Comparison of ENCODE assay signal across 1 cellular context in the genomic region with DNA sequence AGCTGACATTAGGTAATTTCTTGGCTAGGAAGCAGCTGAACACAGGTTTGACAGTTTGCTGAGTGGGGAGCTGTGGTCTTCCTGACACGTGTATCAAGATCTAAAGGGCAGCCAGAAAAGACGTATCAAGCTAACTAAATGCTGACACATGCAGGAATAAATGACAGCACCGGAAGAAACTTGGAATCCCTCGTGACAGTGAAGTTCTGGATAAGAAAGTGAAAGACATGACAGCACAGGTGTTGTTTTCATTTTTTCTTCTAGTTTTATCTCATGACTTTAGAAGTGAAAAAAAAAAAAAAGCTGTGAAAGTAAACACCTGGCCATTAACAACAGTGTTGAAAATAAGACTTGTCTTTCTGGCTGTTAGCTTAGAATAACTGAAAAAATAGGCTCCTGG.
A peak's percentile ranks its signal among the peaks of the same experiment; 100 is the strongest.
TF ChIP-seq lines count a peak whose summit lies in the region.

No MANE protein-coding gene starts in this region.

TF ChIP-seq in GM12878, 131 proteins besides CTCF, POLR2A, EP300 and RAD21 (continued from another document and continues in another):
- TF ChIP-seq FOS (IDR thresholded peaks at IDR 0.05; ENCODE audit: borderline replicate concordance, extremely low read depth, insufficient read length), result no peak
- TF ChIP-seq BMI1 (IDR thresholded peaks at IDR 0.05; ENCODE audit: borderline replicate concordance), result no peak
- no peak for TF ChIP-seq ZNF24 (IDR thresholded peaks at IDR 0.05)
- TF ChIP-seq, protein P1, sequence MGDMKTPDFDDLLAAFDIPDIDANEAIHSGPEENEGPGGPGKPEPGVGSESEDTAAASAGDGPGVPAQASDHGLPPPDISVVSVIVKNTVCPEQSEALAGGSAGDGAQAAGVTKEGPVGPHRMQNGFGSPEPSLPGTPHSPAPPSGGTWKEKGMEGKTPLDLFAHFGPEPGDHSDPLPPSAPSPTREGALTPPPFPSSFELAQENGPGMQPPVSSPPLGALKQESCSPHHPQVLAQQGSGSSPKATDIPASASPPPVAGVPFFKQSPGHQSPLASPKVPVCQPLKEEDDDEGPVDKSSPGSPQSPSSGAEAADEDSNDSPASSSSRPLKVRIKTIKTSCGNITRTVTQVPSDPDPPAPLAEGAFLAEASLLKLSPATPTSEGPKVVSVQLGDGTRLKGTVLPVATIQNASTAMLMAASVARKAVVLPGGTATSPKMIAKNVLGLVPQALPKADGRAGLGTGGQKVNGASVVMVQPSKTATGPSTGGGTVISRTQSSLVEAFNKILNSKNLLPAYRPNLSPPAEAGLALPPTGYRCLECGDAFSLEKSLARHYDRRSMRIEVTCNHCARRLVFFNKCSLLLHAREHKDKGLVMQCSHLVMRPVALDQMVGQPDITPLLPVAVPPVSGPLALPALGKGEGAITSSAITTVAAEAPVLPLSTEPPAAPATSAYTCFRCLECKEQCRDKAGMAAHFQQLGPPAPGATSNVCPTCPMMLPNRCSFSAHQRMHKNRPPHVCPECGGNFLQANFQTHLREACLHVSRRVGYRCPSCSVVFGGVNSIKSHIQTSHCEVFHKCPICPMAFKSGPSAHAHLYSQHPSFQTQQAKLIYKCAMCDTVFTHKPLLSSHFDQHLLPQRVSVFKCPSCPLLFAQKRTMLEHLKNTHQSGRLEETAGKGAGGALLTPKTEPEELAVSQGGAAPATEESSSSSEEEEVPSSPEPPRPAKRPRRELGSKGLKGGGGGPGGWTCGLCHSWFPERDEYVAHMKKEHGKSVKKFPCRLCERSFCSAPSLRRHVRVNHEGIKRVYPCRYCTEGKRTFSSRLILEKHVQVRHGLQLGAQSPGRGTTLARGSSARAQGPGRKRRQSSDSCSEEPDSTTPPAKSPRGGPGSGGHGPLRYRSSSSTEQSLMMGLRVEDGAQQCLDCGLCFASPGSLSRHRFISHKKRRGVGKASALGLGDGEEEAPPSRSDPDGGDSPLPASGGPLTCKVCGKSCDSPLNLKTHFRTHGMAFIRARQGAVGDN (IDR thresholded peaks at IDR 0.05), result 0 out of 2 replicates have a peak, but pooled peaks have one; percentile 23
- TF ChIP-seq CHD4 (IDR thresholded peaks at IDR 0.05), result no peak
- no peak for TF ChIP-seq SMC3 (IDR thresholded peaks at IDR 0.05; ENCODE audit: borderline replicate concordance, low read length)
- no peak for TF ChIP-seq JUNB (IDR thresholded peaks at IDR 0.05)
- TF ChIP-seq YBX1 (IDR thresholded peaks at IDR 0.05), result no peak
- TF ChIP-seq, protein P2, sequence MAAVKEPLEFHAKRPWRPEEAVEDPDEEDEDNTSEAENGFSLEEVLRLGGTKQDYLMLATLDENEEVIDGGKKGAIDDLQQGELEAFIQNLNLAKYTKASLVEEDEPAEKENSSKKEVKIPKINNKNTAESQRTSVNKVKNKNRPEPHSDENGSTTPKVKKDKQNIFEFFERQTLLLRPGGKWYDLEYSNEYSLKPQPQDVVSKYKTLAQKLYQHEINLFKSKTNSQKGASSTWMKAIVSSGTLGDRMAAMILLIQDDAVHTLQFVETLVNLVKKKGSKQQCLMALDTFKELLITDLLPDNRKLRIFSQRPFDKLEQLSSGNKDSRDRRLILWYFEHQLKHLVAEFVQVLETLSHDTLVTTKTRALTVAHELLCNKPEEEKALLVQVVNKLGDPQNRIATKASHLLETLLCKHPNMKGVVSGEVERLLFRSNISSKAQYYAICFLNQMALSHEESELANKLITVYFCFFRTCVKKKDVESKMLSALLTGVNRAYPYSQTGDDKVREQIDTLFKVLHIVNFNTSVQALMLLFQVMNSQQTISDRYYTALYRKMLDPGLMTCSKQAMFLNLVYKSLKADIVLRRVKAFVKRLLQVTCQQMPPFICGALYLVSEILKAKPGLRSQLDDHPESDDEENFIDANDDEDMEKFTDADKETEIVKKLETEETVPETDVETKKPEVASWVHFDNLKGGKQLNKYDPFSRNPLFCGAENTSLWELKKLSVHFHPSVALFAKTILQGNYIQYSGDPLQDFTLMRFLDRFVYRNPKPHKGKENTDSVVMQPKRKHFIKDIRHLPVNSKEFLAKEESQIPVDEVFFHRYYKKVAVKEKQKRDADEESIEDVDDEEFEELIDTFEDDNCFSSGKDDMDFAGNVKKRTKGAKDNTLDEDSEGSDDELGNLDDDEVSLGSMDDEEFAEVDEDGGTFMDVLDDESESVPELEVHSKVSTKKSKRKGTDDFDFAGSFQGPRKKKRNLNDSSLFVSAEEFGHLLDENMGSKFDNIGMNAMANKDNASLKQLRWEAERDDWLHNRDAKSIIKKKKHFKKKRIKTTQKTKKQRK (IDR thresholded peaks at IDR 0.05; ENCODE audit: low read depth, low read length), result no peak
- TF ChIP-seq, protein P3, sequence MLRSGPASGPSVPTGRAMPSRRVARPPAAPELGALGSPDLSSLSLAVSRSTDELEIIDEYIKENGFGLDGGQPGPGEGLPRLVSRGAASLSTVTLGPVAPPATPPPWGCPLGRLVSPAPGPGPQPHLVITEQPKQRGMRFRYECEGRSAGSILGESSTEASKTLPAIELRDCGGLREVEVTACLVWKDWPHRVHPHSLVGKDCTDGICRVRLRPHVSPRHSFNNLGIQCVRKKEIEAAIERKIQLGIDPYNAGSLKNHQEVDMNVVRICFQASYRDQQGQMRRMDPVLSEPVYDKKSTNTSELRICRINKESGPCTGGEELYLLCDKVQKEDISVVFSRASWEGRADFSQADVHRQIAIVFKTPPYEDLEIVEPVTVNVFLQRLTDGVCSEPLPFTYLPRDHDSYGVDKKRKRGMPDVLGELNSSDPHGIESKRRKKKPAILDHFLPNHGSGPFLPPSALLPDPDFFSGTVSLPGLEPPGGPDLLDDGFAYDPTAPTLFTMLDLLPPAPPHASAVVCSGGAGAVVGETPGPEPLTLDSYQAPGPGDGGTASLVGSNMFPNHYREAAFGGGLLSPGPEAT (IDR thresholded peaks at IDR 0.05; ENCODE audit: low read depth), result peak; percentile 58; the same call in 1 of the 2 replicates
- TF ChIP-seq FOXK2 (IDR thresholded peaks at IDR 0.05), result no peak; the same call in 1 of the 2 replicates
- no peak for TF ChIP-seq ZNF217 (IDR thresholded peaks at IDR 0.05)
- no peak for TF ChIP-seq ZBED1 (IDR thresholded peaks at IDR 0.05; ENCODE audit: borderline replicate concordance)
- TF ChIP-seq RCOR1 (conservative IDR thresholded peaks at IDR 0.05; ENCODE audit: low read depth, low read length), result no peak
- no peak for TF ChIP-seq LARP7 (IDR thresholded peaks at IDR 0.05)
- no peak for TF ChIP-seq MTA3 (IDR thresholded peaks at IDR 0.05; ENCODE audit: borderline replicate concordance, low read length)
- no peak for TF ChIP-seq KDM1A (IDR thresholded peaks at IDR 0.05; ENCODE audit: borderline replicate concordance)
- TF ChIP-seq RUNX3 (IDR thresholded peaks at IDR 0.05; ENCODE audit: low read length), result no peak
- TF ChIP-seq EGR1 (IDR thresholded peaks at IDR 0.05; ENCODE audit: borderline replicate concordance in 1 of 2, low read depth in 2 of 2, low read length in 2 of 2), result no peak
- TF ChIP-seq, protein P4, sequence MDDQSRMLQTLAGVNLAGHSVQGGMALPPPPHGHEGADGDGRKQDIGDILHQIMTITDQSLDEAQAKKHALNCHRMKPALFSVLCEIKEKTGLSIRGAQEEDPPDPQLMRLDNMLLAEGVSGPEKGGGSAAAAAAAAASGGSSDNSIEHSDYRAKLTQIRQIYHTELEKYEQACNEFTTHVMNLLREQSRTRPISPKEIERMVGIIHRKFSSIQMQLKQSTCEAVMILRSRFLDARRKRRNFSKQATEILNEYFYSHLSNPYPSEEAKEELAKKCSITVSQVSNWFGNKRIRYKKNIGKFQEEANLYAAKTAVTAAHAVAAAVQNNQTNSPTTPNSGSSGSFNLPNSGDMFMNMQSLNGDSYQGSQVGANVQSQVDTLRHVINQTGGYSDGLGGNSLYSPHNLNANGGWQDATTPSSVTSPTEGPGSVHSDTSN (IDR thresholded peaks at IDR 0.05; ENCODE audit: insufficient replicate concordance, low read depth, low read length), result no peak
- peak; percentile 95 for TF ChIP-seq ATF7 (IDR thresholded peaks at IDR 0.05; ENCODE audit: low read depth)
- no peak for TF ChIP-seq POLR2AphosphoS5 (IDR thresholded peaks at IDR 0.05; ENCODE audit: low read length)
- TF ChIP-seq, protein P5, sequence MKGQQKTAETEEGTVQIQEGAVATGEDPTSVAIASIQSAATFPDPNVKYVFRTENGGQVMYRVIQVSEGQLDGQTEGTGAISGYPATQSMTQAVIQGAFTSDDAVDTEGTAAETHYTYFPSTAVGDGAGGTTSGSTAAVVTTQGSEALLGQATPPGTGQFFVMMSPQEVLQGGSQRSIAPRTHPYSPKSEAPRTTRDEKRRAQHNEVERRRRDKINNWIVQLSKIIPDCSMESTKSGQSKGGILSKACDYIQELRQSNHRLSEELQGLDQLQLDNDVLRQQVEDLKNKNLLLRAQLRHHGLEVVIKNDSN (IDR thresholded peaks at IDR 0.05; ENCODE audit: borderline replicate concordance, extremely low read length, insufficient read depth, low read depth, low read length), result no peak
- TF ChIP-seq NR2C2 (IDR thresholded peaks at IDR 0.05; ENCODE audit: borderline replicate concordance, control insufficient read depth, insufficient read length, low read depth), result no peak
- TF ChIP-seq, protein P6, sequence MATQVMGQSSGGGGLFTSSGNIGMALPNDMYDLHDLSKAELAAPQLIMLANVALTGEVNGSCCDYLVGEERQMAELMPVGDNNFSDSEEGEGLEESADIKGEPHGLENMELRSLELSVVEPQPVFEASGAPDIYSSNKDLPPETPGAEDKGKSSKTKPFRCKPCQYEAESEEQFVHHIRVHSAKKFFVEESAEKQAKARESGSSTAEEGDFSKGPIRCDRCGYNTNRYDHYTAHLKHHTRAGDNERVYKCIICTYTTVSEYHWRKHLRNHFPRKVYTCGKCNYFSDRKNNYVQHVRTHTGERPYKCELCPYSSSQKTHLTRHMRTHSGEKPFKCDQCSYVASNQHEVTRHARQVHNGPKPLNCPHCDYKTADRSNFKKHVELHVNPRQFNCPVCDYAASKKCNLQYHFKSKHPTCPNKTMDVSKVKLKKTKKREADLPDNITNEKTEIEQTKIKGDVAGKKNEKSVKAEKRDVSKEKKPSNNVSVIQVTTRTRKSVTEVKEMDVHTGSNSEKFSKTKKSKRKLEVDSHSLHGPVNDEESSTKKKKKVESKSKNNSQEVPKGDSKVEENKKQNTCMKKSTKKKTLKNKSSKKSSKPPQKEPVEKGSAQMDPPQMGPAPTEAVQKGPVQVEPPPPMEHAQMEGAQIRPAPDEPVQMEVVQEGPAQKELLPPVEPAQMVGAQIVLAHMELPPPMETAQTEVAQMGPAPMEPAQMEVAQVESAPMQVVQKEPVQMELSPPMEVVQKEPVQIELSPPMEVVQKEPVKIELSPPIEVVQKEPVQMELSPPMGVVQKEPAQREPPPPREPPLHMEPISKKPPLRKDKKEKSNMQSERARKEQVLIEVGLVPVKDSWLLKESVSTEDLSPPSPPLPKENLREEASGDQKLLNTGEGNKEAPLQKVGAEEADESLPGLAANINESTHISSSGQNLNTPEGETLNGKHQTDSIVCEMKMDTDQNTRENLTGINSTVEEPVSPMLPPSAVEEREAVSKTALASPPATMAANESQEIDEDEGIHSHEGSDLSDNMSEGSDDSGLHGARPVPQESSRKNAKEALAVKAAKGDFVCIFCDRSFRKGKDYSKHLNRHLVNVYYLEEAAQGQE (IDR thresholded peaks at IDR 0.05; ENCODE audit: low read depth, low read length), result no peak
- TF ChIP-seq STAT1 (conservative IDR thresholded peaks at IDR 0.05), result no peak
- peak; percentile 52; the same call in 1 of the 2 replicates for TF ChIP-seq CREB1 (IDR thresholded peaks at IDR 0.05; ENCODE audit: low read depth)
- TF ChIP-seq, protein P7, sequence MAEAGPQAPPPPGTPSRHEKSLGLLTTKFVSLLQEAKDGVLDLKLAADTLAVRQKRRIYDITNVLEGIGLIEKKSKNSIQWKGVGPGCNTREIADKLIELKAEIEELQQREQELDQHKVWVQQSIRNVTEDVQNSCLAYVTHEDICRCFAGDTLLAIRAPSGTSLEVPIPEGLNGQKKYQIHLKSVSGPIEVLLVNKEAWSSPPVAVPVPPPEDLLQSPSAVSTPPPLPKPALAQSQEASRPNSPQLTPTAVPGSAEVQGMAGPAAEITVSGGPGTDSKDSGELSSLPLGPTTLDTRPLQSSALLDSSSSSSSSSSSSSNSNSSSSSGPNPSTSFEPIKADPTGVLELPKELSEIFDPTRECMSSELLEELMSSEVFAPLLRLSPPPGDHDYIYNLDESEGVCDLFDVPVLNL (IDR thresholded peaks at IDR 0.05; ENCODE audit: low read depth, low read length), result no peak
- no peak for TF ChIP-seq SP1 (IDR thresholded peaks at IDR 0.05; ENCODE audit: low read depth, low read length)
- TF ChIP-seq MYC (IDR thresholded peaks at IDR 0.05; ENCODE audit: insufficient read depth, insufficient read length, insufficient replicate concordance, low read length, severe bottlenecking), result no peak
- TF ChIP-seq, protein P8, sequence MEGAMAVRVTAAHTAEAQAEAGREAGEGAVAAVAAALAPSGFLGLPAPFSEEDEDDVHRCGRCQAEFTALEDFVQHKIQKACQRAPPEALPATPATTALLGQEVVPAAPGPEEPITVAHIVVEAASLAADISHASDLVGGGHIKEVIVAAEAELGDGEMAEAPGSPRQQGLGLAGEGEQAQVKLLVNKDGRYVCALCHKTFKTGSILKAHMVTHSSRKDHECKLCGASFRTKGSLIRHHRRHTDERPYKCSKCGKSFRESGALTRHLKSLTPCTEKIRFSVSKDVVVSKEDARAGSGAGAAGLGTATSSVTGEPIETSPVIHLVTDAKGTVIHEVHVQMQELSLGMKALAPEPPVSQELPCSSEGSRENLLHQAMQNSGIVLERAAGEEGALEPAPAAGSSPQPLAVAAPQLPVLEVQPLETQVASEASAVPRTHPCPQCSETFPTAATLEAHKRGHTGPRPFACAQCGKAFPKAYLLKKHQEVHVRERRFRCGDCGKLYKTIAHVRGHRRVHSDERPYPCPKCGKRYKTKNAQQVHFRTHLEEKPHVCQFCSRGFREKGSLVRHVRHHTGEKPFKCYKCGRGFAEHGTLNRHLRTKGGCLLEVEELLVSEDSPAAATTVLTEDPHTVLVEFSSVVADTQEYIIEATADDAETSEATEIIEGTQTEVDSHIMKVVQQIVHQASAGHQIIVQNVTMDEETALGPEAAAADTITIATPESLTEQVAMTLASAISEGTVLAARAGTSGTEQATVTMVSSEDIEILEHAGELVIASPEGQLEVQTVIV (IDR thresholded peaks at IDR 0.05; ENCODE audit: borderline replicate concordance, partially characterized antibody), result no peak
- TF ChIP-seq RFX5 (IDR thresholded peaks at IDR 0.05; ENCODE audit: low read depth, low read length), result no peak
- no peak for TF ChIP-seq ASH2L (IDR thresholded peaks at IDR 0.05; ENCODE audit: borderline replicate concordance, low read depth)
- no peak for TF ChIP-seq SUPT20H (IDR thresholded peaks at IDR 0.05; ENCODE audit: borderline replicate concordance, control insufficient read depth, low read depth, low read length)
- TF ChIP-seq TARDBP (IDR thresholded peaks at IDR 0.05; ENCODE audit: borderline replicate concordance), result no peak
- TF ChIP-seq, protein P9, sequence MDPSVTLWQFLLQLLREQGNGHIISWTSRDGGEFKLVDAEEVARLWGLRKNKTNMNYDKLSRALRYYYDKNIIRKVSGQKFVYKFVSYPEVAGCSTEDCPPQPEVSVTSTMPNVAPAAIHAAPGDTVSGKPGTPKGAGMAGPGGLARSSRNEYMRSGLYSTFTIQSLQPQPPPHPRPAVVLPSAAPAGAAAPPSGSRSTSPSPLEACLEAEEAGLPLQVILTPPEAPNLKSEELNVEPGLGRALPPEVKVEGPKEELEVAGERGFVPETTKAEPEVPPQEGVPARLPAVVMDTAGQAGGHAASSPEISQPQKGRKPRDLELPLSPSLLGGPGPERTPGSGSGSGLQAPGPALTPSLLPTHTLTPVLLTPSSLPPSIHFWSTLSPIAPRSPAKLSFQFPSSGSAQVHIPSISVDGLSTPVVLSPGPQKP (IDR thresholded peaks at IDR 0.05; ENCODE audit: low read depth, low read length), result no peak
- no peak for TF ChIP-seq TCF12 (IDR thresholded peaks at IDR 0.05; ENCODE audit: low read depth, low read length)
- peak; percentile 49; the same call in 1 of the 2 replicates for TF ChIP-seq MTA2 (IDR thresholded peaks at IDR 0.05; ENCODE audit: low read depth)
- no peak for TF ChIP-seq SMARCA5 (IDR thresholded peaks at IDR 0.05)
